Comparison of ENCODE assay signal across 8 cellular contexts in the genomic region with DNA sequence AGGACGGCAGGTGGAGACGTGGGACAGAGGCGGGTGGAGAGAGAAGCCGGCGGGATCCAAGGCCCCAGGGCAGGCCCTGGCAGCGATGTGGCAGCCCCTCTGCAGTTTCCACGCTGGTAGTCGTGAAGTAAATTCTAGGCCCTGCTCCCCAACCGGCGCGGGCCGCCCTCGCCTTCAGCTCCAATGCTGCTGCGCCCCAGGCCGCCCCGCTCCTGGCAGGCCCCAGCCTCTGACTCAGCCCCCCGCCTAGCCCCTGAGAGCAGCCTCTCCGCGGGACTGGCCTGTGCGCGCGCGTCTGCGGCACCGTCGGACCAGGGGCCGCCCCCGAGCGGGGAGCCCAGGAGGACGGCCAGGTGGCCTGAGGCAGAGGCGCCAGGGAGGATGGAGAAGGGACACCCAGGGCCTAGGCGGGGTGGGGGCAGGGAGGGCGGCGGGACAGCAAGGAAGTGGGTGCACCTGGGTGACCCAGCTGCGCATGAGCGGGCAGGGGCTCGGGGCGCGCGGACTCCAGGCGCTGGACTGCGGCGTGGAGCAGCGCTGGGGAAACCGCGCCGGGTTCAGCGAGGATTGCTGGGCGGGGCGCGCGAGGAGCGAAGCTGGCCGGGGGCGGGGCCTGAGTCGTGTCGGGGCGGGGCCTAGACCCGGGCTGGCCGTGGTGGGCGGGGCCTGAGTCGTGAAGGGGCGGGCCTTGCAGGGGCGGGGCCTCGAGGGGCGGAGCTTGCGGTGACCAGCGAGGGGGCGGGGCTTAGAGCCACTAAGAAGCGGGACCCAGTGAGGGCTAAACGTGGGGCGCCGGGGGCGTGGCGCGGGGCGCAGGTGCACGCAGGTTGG. TPM values are rescaled to one million over a fixed set of nuclear protein-coding genes. Genes with fewer than 3 reads are reported as not detected.
DNase-seq lines count a peak whose midpoint lies in the region; ATAC-seq and TF ChIP-seq lines count a peak whose summit lies in the region.

No MANE protein-coding gene starts in this region.

- no peaks in the 10 kb centered on the region for H3K9me3 ChIP-seq in HUES64 (ENCODE audit: insufficient read depth, low read depth, low read length)
- H3K9me3 ChIP-seq in SJSA1 (replicated peaks) = 0 out of 2 replicates have a peak, but pooled peaks cover 9% of the 10 kb centered on the region

- H3K27me3 ChIP-seq in HUES64 (ENCODE audit: insufficient read depth, low read length) = peaks cover 20% of the 10 kb centered on the region
- H3K27me3 ChIP-seq in SJSA1 (replicated peaks) = peaks cover 14% of the 10 kb centered on the region

- H3K36me3 ChIP-seq in HUES64 (ENCODE audit: insufficient read depth, low read length) (no peaks in the 10 kb centered on the region), SJSA1 (no peaks in the 10 kb centered on the region)

- peak overlapping the region; percentile 74 for H3K9ac ChIP-seq in HUES64 (ENCODE audit: low read depth, low read length)

- WGBS in HUES64 = 4% methylated on average over 78 of the region's 78 CpGs

- no peak for TF ChIP-seq CTCF in omental fat pad (IDR thresholded peaks at IDR 0.05)

- H3K27ac ChIP-seq in HUES64 (ENCODE audit: low read depth, low read length) = no peak overlapping the region
- no peak overlapping the region for H3K27ac ChIP-seq in SJSA1
- H3K27ac ChIP-seq in substantia nigra (ENCODE audit: low read depth, low read length, poor library complexity, severe bottlenecking) = no peak overlapping the region

- peak in 13 of 14 donors; percentile 52 to 90 (median 82) for DNase-seq in C1 segment of cervical spinal cord (lab: John Stamatoyannopoulos, UW)
- DNase-seq in SJSA1 (ENCODE audit: low read depth in 1 of 2, low spot score in 2 of 2) = peak in 1 of 2 experiments; percentile 76
- DNase-seq in activated naive CD4-positive, alpha-beta T cell treated with anti-CD3 and anti-CD28 coated beads, Interleukin-2, amount 50 U/mL, for 16 hours = peak; percentile 90
- DNase-seq in glomerular visceral epithelial cell (ENCODE audit: extremely low spot score) = peak; percentile 87
- peak; percentile 92 for DNase-seq in omental fat pad (ENCODE audit: low spot score)
- DNase-seq in substantia nigra (lab: John Stamatoyannopoulos, UW) = peak; percentile 26 to 99 (median 84)

- H3K4me1 ChIP-seq in HUES64 (ENCODE audit: insufficient read depth, low read length) (no peaks in the 10 kb centered on the region), SJSA1 (replicated peaks) (peaks cover 5% of the 10 kb centered on the region)

- ATAC-seq in GM19452 (IDR thresholded peaks at IDR 0.05; ENCODE audit: unreplicated experiment) (peak; percentile 80), omental fat pad (ENCODE audit: low FRiP score) (peak; percentile 93)

- H3K4me3 ChIP-seq in HUES64 (ENCODE audit: low read length) (peak overlapping the region; percentile 59), SJSA1 (peak overlapping the region; percentile 36)

RNA-seq across cellular contexts. Expression of gene ZNF778, which starts 29.6 kb away (rescaled TPM):
- 10.4 TPM for polyA plus RNA-seq in HUES64 (2013, experiment 1 of 2)
- polyA plus RNA-seq in HUES64 (2013, experiment 2 of 2) = 11.6 TPM
- total RNA-seq in SJSA1 (2014; rRNA removed; shearing (Covaris generic)) = 3.2 and 13.1 TPM in 2 replicates
- total RNA-seq in omental fat pad = 10 to 100 TPM in 2 of 4 donors, 1 to 10 TPM in 2; 5.7 to 22.8 (median 13.4) TPM

RNA-seq across cellular contexts. Expression of gene SLC22A31, which starts 46.8 kb away (rescaled TPM):
- 1.3 TPM for polyA plus RNA-seq in HUES64 (2013, experiment 1 of 2)
- 2.4 TPM for polyA plus RNA-seq in HUES64 (2013, experiment 2 of 2)
- not detected in 2 replicates for total RNA-seq in SJSA1 (2014; rRNA removed; shearing (Covaris generic))
- total RNA-seq in omental fat pad = not detected
